ENCODE assay signal across 8 cellular contexts in genomic region chrX:23782455-23782854, GRCh38. TPM values are rescaled to one million over a fixed set of nuclear protein-coding genes. Genes with fewer than 3 reads are reported as not detected.
A peak's percentile ranks its signal among the peaks of the same experiment; 100 is the strongest.
DNase-seq lines count a peak whose midpoint lies in the region; ATAC-seq and TF ChIP-seq lines count a peak whose summit lies in the region.

No MANE protein-coding gene starts in this region.

- H3K27ac ChIP-seq in cardiac muscle cell = peak overlapping the region; percentile 50
- H3K27ac ChIP-seq in liver (ENCODE audit: low read depth in 1 of 2, low read length in 2 of 2) = peak overlapping the region; percentile 79 to 91
- peak overlapping the region; percentile 56 to 97 (median 75) for H3K27ac ChIP-seq in transverse colon

- WGBS in liver = 13% methylated on average over 6 of the region's 6 CpGs
- WGBS in transverse colon (ENCODE audit: low coverage in 1 of 2), 2 donors = 57 to 100% methylated on average over 1 to 6 of the region's 6 CpGs

- peak overlapping the region; percentile 95 for H3K27ac Mint-ChIP-seq in activated T-helper 1 cell treated with anti-CD3 and anti-CD28 coated beads, Interleukin-12 subunit alpha, Interleukin-12 subunit beta, Interleukin-2, Interleukin-4 antibody, amounts not matched to agents 30 ng/mL and 10 ng/mL and 1 ng/mL, durations not matched to agents 14 hours and 24 hours and 36 hours

- H3K36me3 Mint-ChIP-seq in activated T-helper 1 cell treated with anti-CD3 and anti-CD28 coated beads, Interleukin-12 subunit alpha, Interleukin-12 subunit beta, Interleukin-2, Interleukin-4 antibody, amounts not matched to agents 30 ng/mL and 10 ng/mL and 1 ng/mL, durations not matched to agents 14 hours and 24 hours and 36 hours (ENCODE audit: low read depth) = peaks cover 24% of the 10 kb centered on the region

- peaks cover 38% of the 10 kb centered on the region for H3K4me1 Mint-ChIP-seq in activated T-helper 1 cell treated with anti-CD3 and anti-CD28 coated beads, Interleukin-12 subunit alpha, Interleukin-12 subunit beta, Interleukin-2, Interleukin-4 antibody, amounts not matched to agents 30 ng/mL and 10 ng/mL and 1 ng/mL, durations not matched to agents 14 hours and 24 hours and 36 hours (ENCODE audit: low read depth)

- H3K36me3 ChIP-seq in cardiac muscle cell = no peaks in the 10 kb centered on the region
- peaks cover 2 to 9% (median 4%) of the 10 kb centered on the region in 4 donors for H3K36me3 ChIP-seq in liver (ENCODE audit: control insufficient read depth in 4 of 4, insufficient read depth in 3 of 4, low read depth in 1 of 4, low read length in 3 of 4)
- H3K36me3 ChIP-seq in transverse colon = peaks cover 0 to 5% (median 0%) of the 10 kb centered on the region in 4 donors

- TF ChIP-seq POLR2A in transverse colon (IDR thresholded peaks at IDR 0.05) = no peak

- DNase-seq in cardiac muscle cell (ENCODE audit: low read depth in 1 of 2, low spot score in 1 of 2) = no peak
- DNase-seq in left ventricle myocardium superior = no peak
- DNase-seq in activated T-helper 1 cell treated with anti-CD3 and anti-CD28 coated beads, Interleukin-12 subunit alpha, Interleukin-12 subunit beta, Interleukin-2, Interleukin-4 antibody, amounts not matched to agents 30 ng/mL and 10 ng/mL and 1 ng/mL, durations not matched to agents 14 hours and 24 hours and 36 hours (ENCODE audit: low spot score) = no peak
- no peak for DNase-seq in transverse colon
- DNase-seq in NCI-H2171 treated with DMSO at 0.1 percent for 48 hours (lab: John Stamatoyannopoulos, UW) = no peak
- no peak for DNase-seq in NOMO-1 treated with dmso at 0.1 percent for 144 hours (lab: John Stamatoyannopoulos, UW; ENCODE audit: unreplicated experiment)
- DNase-seq in posterior vena cava (ENCODE audit: low spot score) = no peak

- H3K27me3 Mint-ChIP-seq in activated T-helper 1 cell treated with anti-CD3 and anti-CD28 coated beads, Interleukin-12 subunit alpha, Interleukin-12 subunit beta, Interleukin-2, Interleukin-4 antibody, amounts not matched to agents 30 ng/mL and 10 ng/mL and 1 ng/mL, durations not matched to agents 14 hours and 24 hours and 36 hours (ENCODE audit: insufficient read depth) = no peaks in the 10 kb centered on the region

- peaks cover 21% of the 10 kb centered on the region for H3K4me1 ChIP-seq in cardiac muscle cell (ENCODE audit: low read depth)
- H3K4me1 ChIP-seq in liver (ENCODE audit: control insufficient read depth in 4 of 4, insufficient read depth in 4 of 4, low read length in 3 of 4) = peaks cover 0 to 9% (median 3%) of the 10 kb centered on the region in 4 donors
- H3K4me1 ChIP-seq in transverse colon = peaks cover 0 to 15% (median 0%) of the 10 kb centered on the region in 4 donors

- TF ChIP-seq CTCF in cardiac muscle cell (IDR thresholded peaks at IDR 0.05; ENCODE audit: low read depth, low read length) (no peak), liver (IDR thresholded peaks at IDR 0.05; ENCODE audit: low read depth, low read length, missing input control) (no peak), transverse colon (IDR thresholded peaks at IDR 0.05) (no peak)

- ATAC-seq in left ventricle myocardium superior = no peak

- no peaks in the 10 kb centered on the region for H3K9me3 Mint-ChIP-seq in activated T-helper 1 cell treated with anti-CD3 and anti-CD28 coated beads, Interleukin-12 subunit alpha, Interleukin-12 subunit beta, Interleukin-2, Interleukin-4 antibody, amounts not matched to agents 30 ng/mL and 10 ng/mL and 1 ng/mL, durations not matched to agents 14 hours and 24 hours and 36 hours

- in situ Hi-C loops in transverse colon (cut with MboI; ENCODE audit: low pct_ligation_motif_present in 1 of 4, low pct_unique_long_range_greater_than_20kb in 1 of 4, low sequenced_read_pairs in 3 of 4) = loop anchor here in 3 of 4 donors (5.0 to 25.0 kb wide), 3 partner anchors 105 to 122 kb away; partner anchors contain the start of genes APOO (in 1 of the 3) and CXorf58 (in 1 of the 3)

- peak overlapping the region; percentile 97 for H3K4me3 Mint-ChIP-seq in activated T-helper 1 cell treated with anti-CD3 and anti-CD28 coated beads, Interleukin-12 subunit alpha, Interleukin-12 subunit beta, Interleukin-2, Interleukin-4 antibody, amounts not matched to agents 30 ng/mL and 10 ng/mL and 1 ng/mL, durations not matched to agents 14 hours and 24 hours and 36 hours

- H3K9me3 ChIP-seq in cardiac muscle cell (ENCODE audit: low read depth) (no peaks in the 10 kb centered on the region), liver (ENCODE audit: control insufficient read depth in 4 of 4, low read length in 3 of 4) (no peaks in the 10 kb centered on the region), transverse colon (no peaks in the 10 kb centered on the region)

- no peak for TF ChIP-seq RAD21 in liver (IDR thresholded peaks at IDR 0.05)

- H3K4me3 ChIP-seq in cardiac muscle cell (peak overlapping the region; percentile 1), liver (ENCODE audit: low read depth in 1 of 3, low read length in 3 of 3) (peak overlapping the region; percentile 60 to 70 (median 66)), transverse colon (no peak overlapping the region)

- intact Hi-C loops in left ventricle myocardium superior (cut with micrococcal nuclease) (loop anchor here (2.0 to 10.0 kb wide), 2 partner anchors 120 to 242 kb away; partner anchors contain the start of gene KLHL15), transverse colon (cut with DNase I; ENCODE audit: low total_unique reads) (loop anchor here (2.0 kb wide), 1 partner anchor 120 kb away; no protein-coding TSS in a partner anchor), posterior vena cava (cut with DNase I) (loop anchor here in 1 of 2 donors (10.0 kb wide), 1 partner anchor 122 kb away; the partner anchor contains the start of genes APOO and CXorf58)
- intact Hi-C loops in activated T-helper 1 cell treated with anti-CD3 and anti-CD28 coated beads, Interleukin-12 subunit alpha, Interleukin-12 subunit beta, Interleukin-2, Interleukin-4 antibody, amounts not matched to agents 30 ng/mL and 10 ng/mL and 1 ng/mL, durations not matched to agents 14 hours and 24 hours and 36 hours (cut with micrococcal nuclease) = loop anchor here (1.0 to 5.0 kb wide), 6 partner anchors 39 to 700 kb away; partner anchors contain the start of gene ACOT9

- H3K27me3 ChIP-seq in cardiac muscle cell (no peaks in the 10 kb centered on the region), liver (ENCODE audit: control insufficient read depth in 4 of 4, insufficient read depth in 4 of 4, low read length in 3 of 4) (no peaks in the 10 kb centered on the region), transverse colon (no peaks in the 10 kb centered on the region)

- peak overlapping the region; percentile 86 to 89 for H3K9ac ChIP-seq in liver (ENCODE audit: low read depth in 1 of 2, low read length in 2 of 2)

- no peak for TF ChIP-seq EP300 in transverse colon (IDR thresholded peaks at IDR 0.05; ENCODE audit: low read depth)

TF ChIP-seq in liver, 16 proteins besides CTCF, POLR2A, EP300 and RAD21 (continues in another document):
- no peak for TF ChIP-seq ATF3 (IDR thresholded peaks at IDR 0.05)
- no peak for TF ChIP-seq JUND (IDR thresholded peaks at IDR 0.05)
- TF ChIP-seq MAX (IDR thresholded peaks at IDR 0.05) = no peak
- TF ChIP-seq NR2F2 (IDR thresholded peaks at IDR 0.05) = no peak
- no peak for TF ChIP-seq ZBTB33 (IDR thresholded peaks at IDR 0.05)
- TF ChIP-seq TAF1 (conservative IDR thresholded peaks at IDR 0.05) = no peak
- TF ChIP-seq RXRA (IDR thresholded peaks at IDR 0.05) = no peak

RNA-seq across cellular contexts. Expression of gene SAT1, which starts 0.5 kb away (rescaled TPM):
- total RNA-seq in cardiac muscle cell = 89.8 and 238 TPM in 2 replicates
- 127 and 290 TPM in 2 replicates for polyA plus RNA-seq in cardiac muscle cell
- total RNA-seq in left ventricle myocardium superior = 145 TPM
- total RNA-seq in activated T-helper 1 cell treated with anti-CD3 and anti-CD28 coated beads, Interleukin-12 subunit alpha, Interleukin-12 subunit beta, Interleukin-2, Interleukin-4 antibody, amounts not matched to agents 30 ng/mL and 10 ng/mL and 1 ng/mL, durations not matched to agents 14 hours and 24 hours and 36 hours = 71.8 and 74.8 TPM in 2 replicates
- 100 to 1,000 TPM; 105 to 388 TPM for total RNA-seq in liver
- polyA plus RNA-seq in liver = 100 to 1,000 TPM; 204 to 780 TPM
- total RNA-seq in transverse colon = 1,000 to 10,000 TPM in 1 of 4 donors, 100 to 1,000 TPM in 3; 313 to 1,184 (median 689) TPM
- total RNA-seq in posterior vena cava = 100 to 1,000 TPM; 154 to 192 TPM

RNA-seq across cellular contexts. Expression of gene ACOT9, which starts 39.4 kb away (rescaled TPM):
- 20.2 and 22.2 TPM in 2 replicates for total RNA-seq in cardiac muscle cell
- polyA plus RNA-seq in cardiac muscle cell = 31.1 and 37.2 TPM in 2 replicates
- 41.8 TPM for total RNA-seq in left ventricle myocardium superior
- 58.3 and 60.3 TPM in 2 replicates for total RNA-seq in activated T-helper 1 cell treated with anti-CD3 and anti-CD28 coated beads, Interleukin-12 subunit alpha, Interleukin-12 subunit beta, Interleukin-2, Interleukin-4 antibody, amounts not matched to agents 30 ng/mL and 10 ng/mL and 1 ng/mL, durations not matched to agents 14 hours and 24 hours and 36 hours
- total RNA-seq in liver = 10 to 100 TPM; 10.2 to 16.3 TPM
- polyA plus RNA-seq in liver = 10 to 100 TPM in 1 of 2 donors, 1 to 10 TPM in 1; 9.3 to 13.0 TPM
- 10 to 100 TPM; 21.4 to 72.2 (median 27.5) TPM for total RNA-seq in transverse colon
- total RNA-seq in posterior vena cava = 10 to 100 TPM; 45.3 to 53.5 TPM

Comparison
In these comparisons a context has a peak if more than half of its experiments do, and no peak if none do; other contexts are left out.
1. H3K4me3 ChIP-seq: peak in cardiac muscle cell (single experiment) and liver (3 of 3); none in transverse colon (0 of 4).
2. Peak in every context shown above with its lines, with median percentiles within 50 percentile points of each other: H3K27ac ChIP-seq.